Comparison of ENCODE assay signal across 1 cellular context in the genomic region with DNA sequence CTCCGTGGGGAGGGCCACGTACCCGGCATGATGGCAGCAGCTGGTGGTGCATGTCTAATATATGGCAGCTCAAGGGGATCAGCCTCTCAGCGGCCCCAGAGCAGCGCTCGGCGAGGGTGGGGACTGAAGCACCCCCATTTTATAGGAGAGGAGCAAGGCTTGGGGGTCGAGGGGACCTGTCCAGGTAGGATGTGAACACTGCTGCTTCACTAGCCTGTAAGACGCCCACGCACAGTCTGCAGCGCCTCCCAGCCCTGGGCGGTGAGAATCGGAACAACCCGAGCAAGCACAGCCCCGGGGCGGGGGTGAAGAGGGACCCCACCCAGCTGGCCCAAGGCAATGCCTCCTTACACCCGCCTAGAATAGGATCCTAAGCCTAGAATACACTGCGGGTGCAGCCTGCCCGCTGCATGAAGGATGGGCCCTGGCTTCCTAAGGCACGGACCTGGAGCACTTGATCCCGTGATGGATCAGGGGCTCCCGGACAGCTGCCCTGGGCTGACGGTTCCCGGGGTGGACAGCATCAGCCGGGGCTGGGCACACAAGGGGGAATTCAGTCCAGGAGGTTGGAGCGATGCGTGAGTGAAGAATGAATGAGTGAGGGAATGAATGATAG.
TF ChIP-seq lines count a peak whose summit lies in the region.

No MANE protein-coding gene starts in this region.

TF ChIP-seq in HepG2, 621 proteins besides CTCF, POLR2A, EP300 and RAD21 (continued from another document and continues in another):
- TF ChIP-seq ZNF484 (CRISPR knock-in tag; IDR thresholded peaks at IDR 0.05; ENCODE audit: borderline replicate concordance, low read depth): no peak
- TF ChIP-seq DMAP1 (CRISPR knock-in tag; IDR thresholded peaks at IDR 0.05): no peak
- TF ChIP-seq ZSCAN30 (CRISPR knock-in tag; IDR thresholded peaks at IDR 0.05): peak; percentile 5; the same call in 1 of the 2 replicates
- TF ChIP-seq ZNF775 (CRISPR knock-in tag; IDR thresholded peaks at IDR 0.05; ENCODE audit: borderline replicate concordance): no peak
- no peak for TF ChIP-seq ZNF746 (CRISPR knock-in tag; IDR thresholded peaks at IDR 0.05)
- TF ChIP-seq TCF7L2 (IDR thresholded peaks at IDR 0.05; ENCODE audit: low read depth, low read length): no peak
- TF ChIP-seq TCF7 (IDR thresholded peaks at IDR 0.05; ENCODE audit: low read depth): no peak
- TF ChIP-seq AGO2 (optimal IDR thresholded peaks at IDR 0.05; ENCODE audit: low read depth, low read length): peak; percentile 83
- TF ChIP-seq MXD1 (CRISPR knock-in tag; IDR thresholded peaks at IDR 0.05): 0 out of 2 replicates have a peak, but pooled peaks have one; percentile 3
- TF ChIP-seq ZSCAN21 (CRISPR knock-in tag; IDR thresholded peaks at IDR 0.05; ENCODE audit: borderline replicate concordance): 0 out of 2 replicates have a peak, but pooled peaks have one; percentile 23
- 0 out of 2 replicates have a peak, but pooled peaks have one; percentile 20 for TF ChIP-seq ZNF33B (CRISPR knock-in tag; IDR thresholded peaks at IDR 0.05)
- TF ChIP-seq ZNF451 (CRISPR knock-in tag; IDR thresholded peaks at IDR 0.05): 0 out of 2 replicates have a peak, but pooled peaks have one; percentile 7
- no peak for TF ChIP-seq ZBTB14 (CRISPR knock-in tag; IDR thresholded peaks at IDR 0.05)
- no peak for TF ChIP-seq THRA (CRISPR knock-in tag; IDR thresholded peaks at IDR 0.05; ENCODE audit: borderline replicate concordance)
- TF ChIP-seq CHD2 (IDR thresholded peaks at IDR 0.05; ENCODE audit: low read depth, low read length): no peak
- TF ChIP-seq ZNF639 (CRISPR knock-in tag; conservative IDR thresholded peaks at IDR 0.05): no peak
- no peak for TF ChIP-seq ZBTB42 (CRISPR knock-in tag; IDR thresholded peaks at IDR 0.05)
- no peak for TF ChIP-seq NR2F2 (IDR thresholded peaks at IDR 0.05; ENCODE audit: borderline replicate concordance, low read depth)
- no peak for TF ChIP-seq ZNF292 (CRISPR knock-in tag; IDR thresholded peaks at IDR 0.05; ENCODE audit: borderline replicate concordance, low read depth)
- no peak for TF ChIP-seq ZNF747 (CRISPR knock-in tag; IDR thresholded peaks at IDR 0.05; ENCODE audit: borderline replicate concordance)
- no peak for TF ChIP-seq TOE1 (CRISPR knock-in tag; IDR thresholded peaks at IDR 0.05)
- TF ChIP-seq ZNF550 (CRISPR knock-in tag; IDR thresholded peaks at IDR 0.05; ENCODE audit: borderline replicate concordance): 0 out of 2 replicates have a peak, but pooled peaks have one; percentile 30
- peak; percentile 64 for TF ChIP-seq XRCC5 (optimal IDR thresholded peaks at IDR 0.05; ENCODE audit: low read length)
- TF ChIP-seq ZNF570 (CRISPR knock-in tag; IDR thresholded peaks at IDR 0.05; ENCODE audit: borderline replicate concordance): no peak
- no peak for TF ChIP-seq ZNF629 (CRISPR knock-in tag; conservative IDR thresholded peaks at IDR 0.05)
- TF ChIP-seq, protein P1, sequence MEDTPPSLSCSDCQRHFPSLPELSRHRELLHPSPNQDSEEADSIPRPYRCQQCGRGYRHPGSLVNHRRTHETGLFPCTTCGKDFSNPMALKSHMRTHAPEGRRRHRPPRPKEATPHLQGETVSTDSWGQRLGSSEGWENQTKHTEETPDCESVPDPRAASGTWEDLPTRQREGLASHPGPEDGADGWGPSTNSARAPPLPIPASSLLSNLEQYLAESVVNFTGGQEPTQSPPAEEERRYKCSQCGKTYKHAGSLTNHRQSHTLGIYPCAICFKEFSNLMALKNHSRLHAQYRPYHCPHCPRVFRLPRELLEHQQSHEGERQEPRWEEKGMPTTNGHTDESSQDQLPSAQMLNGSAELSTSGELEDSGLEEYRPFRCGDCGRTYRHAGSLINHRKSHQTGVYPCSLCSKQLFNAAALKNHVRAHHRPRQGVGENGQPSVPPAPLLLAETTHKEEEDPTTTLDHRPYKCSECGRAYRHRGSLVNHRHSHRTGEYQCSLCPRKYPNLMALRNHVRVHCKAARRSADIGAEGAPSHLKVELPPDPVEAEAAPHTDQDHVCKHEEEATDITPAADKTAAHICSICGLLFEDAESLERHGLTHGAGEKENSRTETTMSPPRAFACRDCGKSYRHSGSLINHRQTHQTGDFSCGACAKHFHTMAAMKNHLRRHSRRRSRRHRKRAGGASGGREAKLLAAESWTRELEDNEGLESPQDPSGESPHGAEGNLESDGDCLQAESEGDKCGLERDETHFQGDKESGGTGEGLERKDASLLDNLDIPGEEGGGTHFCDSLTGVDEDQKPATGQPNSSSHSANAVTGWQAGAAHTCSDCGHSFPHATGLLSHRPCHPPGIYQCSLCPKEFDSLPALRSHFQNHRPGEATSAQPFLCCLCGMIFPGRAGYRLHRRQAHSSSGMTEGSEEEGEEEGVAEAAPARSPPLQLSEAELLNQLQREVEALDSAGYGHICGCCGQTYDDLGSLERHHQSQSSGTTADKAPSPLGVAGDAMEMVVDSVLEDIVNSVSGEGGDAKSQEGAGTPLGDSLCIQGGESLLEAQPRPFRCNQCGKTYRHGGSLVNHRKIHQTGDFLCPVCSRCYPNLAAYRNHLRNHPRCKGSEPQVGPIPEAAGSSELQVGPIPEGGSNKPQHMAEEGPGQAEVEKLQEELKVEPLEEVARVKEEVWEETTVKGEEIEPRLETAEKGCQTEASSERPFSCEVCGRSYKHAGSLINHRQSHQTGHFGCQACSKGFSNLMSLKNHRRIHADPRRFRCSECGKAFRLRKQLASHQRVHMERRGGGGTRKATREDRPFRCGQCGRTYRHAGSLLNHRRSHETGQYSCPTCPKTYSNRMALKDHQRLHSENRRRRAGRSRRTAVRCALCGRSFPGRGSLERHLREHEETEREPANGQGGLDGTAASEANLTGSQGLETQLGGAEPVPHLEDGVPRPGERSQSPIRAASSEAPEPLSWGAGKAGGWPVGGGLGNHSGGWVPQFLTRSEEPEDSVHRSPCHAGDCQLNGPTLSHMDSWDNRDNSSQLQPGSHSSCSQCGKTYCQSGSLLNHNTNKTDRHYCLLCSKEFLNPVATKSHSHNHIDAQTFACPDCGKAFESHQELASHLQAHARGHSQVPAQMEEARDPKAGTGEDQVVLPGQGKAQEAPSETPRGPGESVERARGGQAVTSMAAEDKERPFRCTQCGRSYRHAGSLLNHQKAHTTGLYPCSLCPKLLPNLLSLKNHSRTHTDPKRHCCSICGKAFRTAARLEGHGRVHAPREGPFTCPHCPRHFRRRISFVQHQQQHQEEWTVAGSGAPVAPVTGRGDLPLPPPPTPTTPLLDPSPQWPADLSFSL (CRISPR knock-in tag; IDR thresholded peaks at IDR 0.05): no peak
- no peak for TF ChIP-seq SIN3B (IDR thresholded peaks at IDR 0.05; ENCODE audit: low read length)
- TF ChIP-seq ZNF83 (CRISPR knock-in tag; IDR thresholded peaks at IDR 0.05; ENCODE audit: borderline replicate concordance): no peak
- TF ChIP-seq STAG1 (CRISPR knock-in tag; IDR thresholded peaks at IDR 0.05): peak; percentile 78
- TF ChIP-seq ZNF513 (CRISPR knock-in tag; conservative IDR thresholded peaks at IDR 0.05): no peak
- no peak for TF ChIP-seq FOSL1 (CRISPR knock-in tag; IDR thresholded peaks at IDR 0.05; ENCODE audit: borderline replicate concordance)
- no peak for TF ChIP-seq NR2F1 (CRISPR knock-in tag; IDR thresholded peaks at IDR 0.05)
- TF ChIP-seq NPAS2 (CRISPR knock-in tag; IDR thresholded peaks at IDR 0.05; ENCODE audit: borderline replicate concordance): no peak
- no peak for TF ChIP-seq FOXA1 (IDR thresholded peaks at IDR 0.05)
- TF ChIP-seq FOXA1 (CRISPR knock-in tag; IDR thresholded peaks at IDR 0.05): no peak
- TF ChIP-seq LBX2 (CRISPR knock-in tag; IDR thresholded peaks at IDR 0.05; ENCODE audit: borderline replicate concordance): no peak
- TF ChIP-seq ZNF34 (CRISPR knock-in tag; IDR thresholded peaks at IDR 0.05; ENCODE audit: borderline replicate concordance): no peak
- TF ChIP-seq ZBTB38 (CRISPR knock-in tag; IDR thresholded peaks at IDR 0.05): peak; percentile 68
- TF ChIP-seq TSC22D2 (CRISPR knock-in tag; IDR thresholded peaks at IDR 0.05; ENCODE audit: borderline replicate concordance): 0 out of 2 replicates have a peak, but pooled peaks have one; percentile 19
- no peak for TF ChIP-seq ASH2L (IDR thresholded peaks at IDR 0.05; ENCODE audit: insufficient read length, low read depth, low read length)
- TF ChIP-seq, protein P2, sequence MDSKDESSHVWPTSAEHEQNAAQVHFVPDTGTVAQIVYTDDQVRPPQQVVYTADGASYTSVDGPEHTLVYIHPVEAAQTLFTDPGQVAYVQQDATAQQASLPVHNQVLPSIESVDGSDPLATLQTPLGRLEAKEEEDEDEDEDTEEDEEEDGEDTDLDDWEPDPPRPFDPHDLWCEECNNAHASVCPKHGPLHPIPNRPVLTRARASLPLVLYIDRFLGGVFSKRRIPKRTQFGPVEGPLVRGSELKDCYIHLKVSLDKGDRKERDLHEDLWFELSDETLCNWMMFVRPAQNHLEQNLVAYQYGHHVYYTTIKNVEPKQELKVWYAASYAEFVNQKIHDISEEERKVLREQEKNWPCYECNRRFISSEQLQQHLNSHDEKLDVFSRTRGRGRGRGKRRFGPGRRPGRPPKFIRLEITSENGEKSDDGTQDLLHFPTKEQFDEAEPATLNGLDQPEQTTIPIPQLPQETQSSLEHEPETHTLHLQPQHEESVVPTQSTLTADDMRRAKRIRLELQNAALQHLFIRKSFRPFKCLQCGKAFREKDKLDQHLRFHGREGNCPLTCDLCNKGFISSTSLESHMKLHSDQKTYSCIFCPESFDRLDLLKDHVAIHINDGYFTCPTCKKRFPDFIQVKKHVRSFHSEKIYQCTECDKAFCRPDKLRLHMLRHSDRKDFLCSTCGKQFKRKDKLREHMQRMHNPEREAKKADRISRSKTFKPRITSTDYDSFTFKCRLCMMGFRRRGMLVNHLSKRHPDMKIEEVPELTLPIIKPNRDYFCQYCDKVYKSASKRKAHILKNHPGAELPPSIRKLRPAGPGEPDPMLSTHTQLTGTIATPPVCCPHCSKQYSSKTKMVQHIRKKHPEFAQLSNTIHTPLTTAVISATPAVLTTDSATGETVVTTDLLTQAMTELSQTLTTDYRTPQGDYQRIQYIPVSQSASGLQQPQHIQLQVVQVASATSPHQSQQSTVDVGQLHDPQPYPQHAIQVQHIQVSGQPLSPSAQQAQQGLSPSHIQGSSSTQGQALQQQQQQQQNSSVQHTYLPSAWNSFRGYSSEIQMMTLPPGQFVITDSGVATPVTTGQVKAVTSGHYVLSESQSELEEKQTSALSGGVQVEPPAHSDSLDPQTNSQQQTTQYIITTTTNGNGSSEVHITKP (CRISPR knock-in tag; IDR thresholded peaks at IDR 0.05; ENCODE audit: low read depth): no peak
- TF ChIP-seq ZNF225 (CRISPR knock-in tag; IDR thresholded peaks at IDR 0.05): no peak
- TF ChIP-seq ATM (IDR thresholded peaks at IDR 0.05; ENCODE audit: borderline replicate concordance): no peak
- no peak for TF ChIP-seq ZNF891 (CRISPR knock-in tag; IDR thresholded peaks at IDR 0.05)
- no peak for TF ChIP-seq ZBTB1 (CRISPR knock-in tag; IDR thresholded peaks at IDR 0.05; ENCODE audit: borderline replicate concordance)
- TF ChIP-seq ZFP36L1 (CRISPR knock-in tag; IDR thresholded peaks at IDR 0.05): no peak
- TF ChIP-seq, protein P3, sequence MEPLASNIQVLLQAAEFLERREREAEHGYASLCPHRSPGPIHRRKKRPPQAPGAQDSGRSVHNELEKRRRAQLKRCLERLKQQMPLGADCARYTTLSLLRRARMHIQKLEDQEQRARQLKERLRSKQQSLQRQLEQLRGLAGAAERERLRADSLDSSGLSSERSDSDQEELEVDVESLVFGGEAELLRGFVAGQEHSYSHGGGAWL (CRISPR knock-in tag; IDR thresholded peaks at IDR 0.05): no peak
- TF ChIP-seq HDAC2 (CRISPR knock-in tag; IDR thresholded peaks at IDR 0.05): 0 out of 2 replicates have a peak, but pooled peaks have one; percentile 31
- no peak for TF ChIP-seq ZNF274 (CRISPR knock-in tag; IDR thresholded peaks at IDR 0.05)
